ENCODE assay signal across 8 cellular contexts in genomic region chr11:128522063-128522942, GRCh38.
DNase-seq lines count a peak whose midpoint lies in the region; ATAC-seq and TF ChIP-seq lines count a peak whose summit lies in the region.

No MANE protein-coding gene starts in this region.

- DNase-seq in AG08395 (ENCODE audit: low spot score): peak; percentile 88
- peak; percentile 49 for DNase-seq in NCI-H2227 treated with DMSO at 0.1 percent for 48 hours (lab: John Stamatoyannopoulos, UW)
- peak; percentile 82 to 85 for DNase-seq in activated CD4-positive, alpha-beta T cell treated with anti-CD3 and anti-CD28 coated beads for 24 hours (ENCODE audit: low read depth in 2 of 2)
- DNase-seq in choroid plexus epithelial cell (ENCODE audit: low read depth): peak; percentile 97
- DNase-seq in kidney glomerular epithelial cell (lab: John Stamatoyannopoulos, UW): peak; percentile 97
- peak; percentile 93 for DNase-seq in stimulated activated CD4-positive, alpha-beta T cell treated with anti-CD3 and anti-CD28 coated beads, Interleukin-15, amount 100 ng/mL, for 24 hours

- peak overlapping the region; percentile 82 for H3K4me3 ChIP-seq in choroid plexus epithelial cell (ENCODE audit: low read depth, low read length)

- ATAC-seq in GM18873 (IDR thresholded peaks at IDR 0.05; ENCODE audit: low FRiP score, unreplicated experiment) (peak; percentile 61), HG03108 (IDR thresholded peaks at IDR 0.05; ENCODE audit: unreplicated experiment) (peak; percentile 66)

- TF ChIP-seq CTCF in choroid plexus epithelial cell (conservative IDR thresholded peaks at IDR 0.05; ENCODE audit: low read depth, low read length): no peak

Comparison
In these comparisons a context has a peak if more than half of its experiments do, and no peak if none do; other contexts are left out.
1. Peak in every context shown above with its lines: DNase-seq, ATAC-seq and H3K4me3 ChIP-seq.